Comparison of ENCODE assay signal across 26 cellular contexts in the genomic region with DNA sequence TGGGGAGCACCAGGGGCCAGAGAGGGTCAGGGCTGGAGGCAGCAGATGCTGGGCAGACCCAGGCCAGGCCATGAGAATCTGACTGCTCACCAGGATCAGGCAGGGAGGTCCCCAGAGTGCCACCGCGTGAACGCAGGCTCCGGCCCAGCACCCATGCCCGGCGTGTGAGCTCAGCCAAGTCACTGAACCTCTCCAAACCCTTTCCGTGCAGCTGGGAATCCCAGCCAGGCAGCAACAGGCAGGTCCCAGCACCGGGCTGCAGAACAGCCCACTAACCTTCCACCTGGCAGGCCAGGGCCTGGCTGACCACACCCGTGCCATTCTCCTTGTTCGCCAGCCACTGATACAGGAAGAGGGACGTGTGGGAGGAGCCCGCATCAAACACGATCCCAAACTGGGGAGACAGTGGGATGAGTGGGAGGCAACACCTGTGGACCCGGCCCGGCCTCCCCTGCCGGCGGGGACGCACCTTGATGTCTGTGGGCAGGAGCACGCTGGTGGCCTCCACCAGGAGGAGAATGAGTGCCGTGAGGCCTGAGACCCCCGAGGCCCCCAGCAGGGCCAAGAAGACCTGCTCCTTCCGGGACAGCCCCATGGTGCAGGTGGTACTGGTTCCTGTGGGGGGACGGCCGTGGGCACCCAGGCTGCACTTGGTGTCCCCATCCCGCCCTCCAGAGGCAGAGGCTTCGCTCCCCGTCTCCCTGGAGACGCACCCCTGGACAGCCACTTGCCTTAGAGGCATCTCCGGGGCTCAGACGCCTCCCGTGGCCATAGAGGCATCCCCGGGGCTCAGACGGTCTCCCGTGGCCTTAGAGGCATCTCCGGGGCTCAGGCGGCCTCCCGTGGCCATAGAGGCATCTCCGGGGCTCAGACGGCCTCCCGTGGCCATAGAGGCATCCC. TPM values are rescaled to one million over a fixed set of nuclear protein-coding genes. Genes with fewer than 3 reads are reported as not detected.
DNase-seq lines count a peak whose midpoint lies in the region; ATAC-seq and TF ChIP-seq lines count a peak whose summit lies in the region.
"Had no signal": no experiment of that assay in that cellular context is flagged by ENCODE, and none has a peak within 500 bp of the region (broad histone marks: within the 10 kb centered on the region; RNA-seq: fewer than 3 reads in every experiment).

No MANE protein-coding gene starts in this region.

- H4K20me1 ChIP-seq in SK-N-SH (ENCODE audit: insufficient read depth), result no peaks in the 10 kb centered on the region

- POLR2A ChIA-PET in SK-N-SH (lab: Yijun Ruan, JAX) (no interaction called here), RWPE1 (lab: Yijun Ruan, JAX; ENCODE audit: low non-redundant PET) (no interaction called here)

- H2AK5ac ChIP-seq in mesendoderm (ENCODE audit: low read length), result no peak overlapping the region

- H2BK120ac ChIP-seq in mesendoderm (ENCODE audit: low read depth, low read length), result no peak overlapping the region

- CTCF ChIA-PET in SK-N-SH (lab: Yijun Ruan, JAX), result interaction anchor here (1.1 to 2.0 kb wide), 4 partner anchors 8 to 15 kb away, joined by 3 to 8 read pairs (median 4); a partner anchor contains a TSS
- CTCF ChIA-PET in RWPE1 (lab: Yijun Ruan, JAX), result interaction anchor here (1.8 kb wide), 1 partner anchor 8 kb away, joined by 10 read pairs; no protein-coding TSS in a partner anchor

- H3K27ac ChIP-seq in SK-N-SH (ENCODE audit: low read depth in 2 of 2, low read length in 1 of 2) (no peak overlapping the region), RWPE1 (peak overlapping the region; percentile 84), left lung (no peak overlapping the region), spleen (no peak overlapping the region), uterus (no peak overlapping the region), mesendoderm (ENCODE audit: low read depth, low read length) (no peak overlapping the region)
- H3K27ac ChIP-seq: HL-60, neural progenitor cell, SK-N-MC had no signal

- no peak overlapping the region for H3K18ac ChIP-seq in mesendoderm (ENCODE audit: low read length)

- no peak overlapping the region for H3K4me2 ChIP-seq in SK-N-SH
- no peak overlapping the region for H3K4me2 ChIP-seq in mesendoderm (ENCODE audit: low read length)
- H3K4me2 ChIP-seq: A549, neural progenitor cell had no signal

- H3K79me1 ChIP-seq in mesendoderm (ENCODE audit: low read length), result no peaks in the 10 kb centered on the region

- no peak overlapping the region for H4K5ac ChIP-seq in mesendoderm (ENCODE audit: low read length)

- H3K9ac ChIP-seq in SK-N-SH (no peak overlapping the region), mesendoderm (ENCODE audit: low read length) (no peak overlapping the region)
- H3K9ac ChIP-seq: neural progenitor cell had no signal

- H3K23ac ChIP-seq in mesendoderm (ENCODE audit: low read length), result no peak overlapping the region

- H3K27me3 ChIP-seq in SK-N-SH (ENCODE audit: insufficient read depth), result peaks cover 4% of the 10 kb centered on the region; the same call in 1 of the 2 replicates
- peaks cover 4 to 32% of the 10 kb centered on the region in 2 donors for H3K27me3 ChIP-seq in left lung
- H3K27me3 ChIP-seq in spleen (replicated peaks in 1 of 7), result peaks cover 0 to 81% (median 18%) of the 10 kb centered on the region in 7 donors
- peaks cover 0 to 4% of the 10 kb centered on the region in 2 donors for H3K27me3 ChIP-seq in uterus
- no peaks in the 10 kb centered on the region for H3K27me3 ChIP-seq in mesendoderm (ENCODE audit: insufficient read depth, low read length, poor library complexity)

- no peaks in the 10 kb centered on the region for H3K9me2 ChIP-seq in SK-N-SH

- H3K4me1 ChIP-seq in SK-N-SH (ENCODE audit: control insufficient read depth in 1 of 2, insufficient read depth in 2 of 2, low read depth in 1 of 2, low read length in 1 of 2) (peaks cover 3 to 4% of the 10 kb centered on the region in 2 experiments; a peak in 2 of 4 replicates), left lung (peaks cover 5 to 10% of the 10 kb centered on the region in 2 donors), spleen (peaks cover 0 to 45% (median 15%) of the 10 kb centered on the region in 6 donors), uterus (peaks cover 0 to 5% of the 10 kb centered on the region in 2 donors), mesendoderm (ENCODE audit: control insufficient read depth, low read depth, low read length) (no peaks in the 10 kb centered on the region)
- H3K4me1 ChIP-seq: neural progenitor cell had no signal

- TF ChIP-seq RAD21 in SK-N-SH (IDR thresholded peaks at IDR 0.05; ENCODE audit: low read length), result no peak

- H2BK5ac ChIP-seq in mesendoderm (ENCODE audit: low read length), result no peak overlapping the region

- no peak overlapping the region for H2AFZ ChIP-seq in SK-N-SH (ENCODE audit: low read depth)
- H2AFZ ChIP-seq: neural progenitor cell had no signal

- 84% methylated on average over 11 of the region's 40 CpGs for WGBS in SK-N-SH (ENCODE audit: low lambda C conversion rate)
- WGBS in spleen, 5 donors, result 77 to 91% (median 83%) methylated on average over 17 to 40 of the region's 40 CpGs
- WGBS in mesendoderm (ENCODE audit: extremely low coverage, insufficient coverage, low lambda C conversion rate), result no CpG with 5 or more reads among the region's 40 CpGs

- H3K56ac ChIP-seq in mesendoderm (ENCODE audit: low read length), result no peak overlapping the region

- H3K9me3 ChIP-seq in SK-N-SH, result no peaks in the 10 kb centered on the region
- H3K9me3 ChIP-seq in left lung, result no peaks in the 10 kb centered on the region
- H3K9me3 ChIP-seq in spleen, result no peaks in the 10 kb centered on the region
- H3K9me3 ChIP-seq in uterus, result no peaks in the 10 kb centered on the region
- H3K9me3 ChIP-seq: A549 had no signal

- DNase-seq in SK-N-SH (peak; percentile 21), RWPE1 (ENCODE audit: low spot score) (no peak), left lung (peak; percentile 27 to 72), spleen (peak; percentile 67), uterus (no peak), mesendoderm (no peak), NCI-H1105 treated with DMSO at 0.1 percent for 48 hours (lab: John Stamatoyannopoulos, UW) (no peak)
- DNase-seq: activated B cell treated with CpG ODN at 0.5 μM for 24 hours; activated CD4-positive, alpha-beta memory T cell treated with anti-CD3 and anti-CD28 coated beads for 36 hours; activated gamma-delta T cell treated with Interleukin-2 at 50 U/mL for 16 hours; Calu3; EL; GOT3; NCI-H1417 treated with DMSO at 0.1 percent for 48 hours; NCI-H524 treated with DMSO at 0.1 percent for 48 hours; stimulated activated naive CD8-positive, alpha-beta T cell treated with anti-CD3 and anti-CD28 coated beads, Interleukin-15, amount 100 ng/mL, for 72 hours; T1000; trophoblast cell had no signal

- TF ChIP-seq CTCF in SK-N-SH (IDR thresholded peaks at IDR 0.05), result no peak
- no peak for TF ChIP-seq CTCF in RWPE1 (conservative IDR thresholded peaks at IDR 0.05; ENCODE audit: low read depth)
- no peak for TF ChIP-seq CTCF in left lung (IDR thresholded peaks at IDR 0.05)
- TF ChIP-seq CTCF in spleen (IDR thresholded peaks at IDR 0.05 in 8 of 11, conservative IDR thresholded peaks at IDR 0.05 in 3 of 11), result no peak
- TF ChIP-seq CTCF in uterus (IDR thresholded peaks at IDR 0.05), result no peak

- H3K4me3 ChIP-seq in SK-N-SH (ENCODE audit: low read depth in 2 of 2, low read length in 1 of 2), result no peak overlapping the region
- H3K4me3 ChIP-seq in left lung, result no peak overlapping the region
- H3K4me3 ChIP-seq in spleen, result no peak overlapping the region
- no peak overlapping the region for H3K4me3 ChIP-seq in uterus
- H3K4me3 ChIP-seq in mesendoderm (ENCODE audit: low read length), result no peak overlapping the region
- H3K4me3 ChIP-seq: A549, neural progenitor cell, SK-N-MC had no signal

- no peak overlapping the region for H4K8ac ChIP-seq in mesendoderm (ENCODE audit: low read depth, low read length)

- H3K4ac ChIP-seq in mesendoderm (ENCODE audit: low read depth, low read length), result no peak overlapping the region

- H3F3A ChIP-seq in SK-N-SH (replicated peaks; ENCODE audit: insufficient read depth), result peaks cover 5% of the 10 kb centered on the region

- intact Hi-C loops in left lung (cut with DNase I) (no loop called here), spleen (cut with DNase I; ENCODE audit: low total_unique reads) (no loop called here), uterus (cut with DNase I; ENCODE audit: low total_unique reads) (no loop called here)

- no peaks in the 10 kb centered on the region for H3K36me3 ChIP-seq in SK-N-SH (replicated peaks in 1 of 2; ENCODE audit: control insufficient read depth in 1 of 2, insufficient read depth in 2 of 2, low read length in 1 of 2)
- no peaks in the 10 kb centered on the region for H3K36me3 ChIP-seq in left lung
- no peaks in the 10 kb centered on the region for H3K36me3 ChIP-seq in spleen
- no peaks in the 10 kb centered on the region for H3K36me3 ChIP-seq in uterus
- H3K36me3 ChIP-seq in mesendoderm (ENCODE audit: control insufficient read depth, insufficient read depth, low read length), result no peaks in the 10 kb centered on the region
- H3K36me3 ChIP-seq: neural progenitor cell had no signal

- H3K79me2 ChIP-seq in SK-N-SH (ENCODE audit: insufficient read depth), result no peaks in the 10 kb centered on the region
- H3K79me2 ChIP-seq in mesendoderm (ENCODE audit: control insufficient read depth, insufficient read depth, low read length), result no peaks in the 10 kb centered on the region

- ATAC-seq in SK-N-SH treated with all-trans-retinoic acid at 6 μM for 48 hours, result no peak
- no peak for ATAC-seq in left lung
- ATAC-seq: A549; stimulated activated naive CD8-positive, alpha-beta T cell treated with anti-CD3 and anti-CD28 coated beads, Interleukin-15, amount 100 ng/mL, for 72 hours had no signal

- no peak overlapping the region for H2BK15ac ChIP-seq in mesendoderm (replicated peaks; ENCODE audit: low read depth)

- TF ChIP-seq POLR2A in spleen (IDR thresholded peaks at IDR 0.05), result no peak
- TF ChIP-seq POLR2A in uterus (IDR thresholded peaks at IDR 0.05), result no peak

- TF ChIP-seq EP300 in SK-N-SH (IDR thresholded peaks at IDR 0.05; ENCODE audit: borderline replicate concordance in 1 of 2, low read depth in 1 of 2, low read length in 1 of 2), result no peak

RNA-seq across cellular contexts. Expression of a gene that starts 3.2 kb away (rescaled TPM):
- 0.18 and 0.30 TPM in 2 replicates for polyA plus RNA-seq in SK-N-SH (2012; rRNA removed)
- polyA plus RNA-seq in SK-N-SH (2012; cell fraction: cytosol; rRNA removed), result 0.03 and 0.12 TPM in 2 replicates
- polyA plus RNA-seq in SK-N-SH (2012; cell fraction: nucleus; rRNA removed), result 2.2 and 2.6 TPM in 2 replicates
- total RNA-seq in left lung, result under 1 TPM in 1 of 2 donors, not detected in 1; 0.15 TPM
- under 1 TPM in 3 of 7 donors, not detected in 4; 0.26 to 0.37 (median 0.28) TPM for total RNA-seq in spleen
- polyA plus RNA-seq in spleen, result under 1 TPM; 0.07 to 0.10 (median 0.09) TPM
- total RNA-seq in uterus, result under 1 TPM in 1 of 4 donors, not detected in 3; 0.21 TPM
- 0.07 TPM for polyA plus RNA-seq in mesendoderm (2013, experiment 1 of 2)
- polyA plus RNA-seq in mesendoderm (2013, experiment 2 of 2), result 0.04 TPM
- total RNA-seq: activated B cell treated with CpG ODN at 0.5 μM for 24 hours; activated CD4-positive, alpha-beta memory T cell treated with anti-CD3 and anti-CD28 coated beads for 36 hours; M059J; mononuclear cell had no signal
- polyA plus RNA-seq: BJ had no signal

RNA-seq across cellular contexts. Expression of a gene that starts 14.7 kb away (rescaled TPM):
- polyA plus RNA-seq in SK-N-SH (2012; rRNA removed) (0.39 and 0.67 TPM in 2 replicates), spleen (10 to 100 TPM in 1 of 3 donors, 1 to 10 TPM in 2; 3.2 to 10.7 (median 7.8) TPM)
- 0.12 and 0.22 TPM in 2 replicates for polyA plus RNA-seq in SK-N-SH (2012; cell fraction: cytosol; rRNA removed)
- 5.1 and 9.4 TPM in 2 replicates for polyA plus RNA-seq in SK-N-SH (2012; cell fraction: nucleus; rRNA removed)
- total RNA-seq in left lung (1 to 10 TPM; 6.1 to 8.7 TPM), spleen (10 to 100 TPM in 2 of 7 donors, 1 to 10 TPM in 5; 1.9 to 15.0 (median 5.3) TPM), uterus (10 to 100 TPM in 1 of 4 donors, 1 to 10 TPM in 2, under 1 TPM in 1; 0.29 to 13.3 (median 3.4) TPM)
- 0.03 TPM for polyA plus RNA-seq in mesendoderm (2013, experiment 1 of 2)
- 0.03 TPM for polyA plus RNA-seq in mesendoderm (2013, experiment 2 of 2)
- total RNA-seq: M059J had no signal

RNA-seq across cellular contexts. Expression of a gene that starts 15.0 kb away (rescaled TPM):
- polyA plus RNA-seq in SK-N-SH (2012; rRNA removed), result 11.5 and 14.2 TPM in 2 replicates
- polyA plus RNA-seq in SK-N-SH (2012; cell fraction: cytosol; rRNA removed), result 5.2 and 7.4 TPM in 2 replicates
- polyA plus RNA-seq in SK-N-SH (2012; cell fraction: nucleus; rRNA removed), result 50.1 and 63.9 TPM in 2 replicates
- 10 to 100 TPM; 13.7 to 21.8 TPM for total RNA-seq in left lung
- total RNA-seq in spleen, result 10 to 100 TPM; 14.5 to 52.8 (median 29.8) TPM
- 10 to 100 TPM; 15.6 to 62.3 (median 43.4) TPM for polyA plus RNA-seq in spleen
- 10 to 100 TPM; 11.8 to 49.0 (median 31.5) TPM for total RNA-seq in uterus
- 2.0 TPM for polyA plus RNA-seq in mesendoderm (2013, experiment 1 of 2)
- 2.0 TPM for polyA plus RNA-seq in mesendoderm (2013, experiment 2 of 2)

RNA-seq across cellular contexts. Expression of a gene that starts 21.2 kb away (rescaled TPM):
- polyA plus RNA-seq in SK-N-SH (2012; rRNA removed) (58.6 and 58.8 TPM in 2 replicates), spleen (10 to 100 TPM; 21.8 to 49.3 (median 26.7) TPM)
- polyA plus RNA-seq in SK-N-SH (2012; cell fraction: cytosol; rRNA removed), result 23.7 and 36.2 TPM in 2 replicates
- 185 and 220 TPM in 2 replicates for polyA plus RNA-seq in SK-N-SH (2012; cell fraction: nucleus; rRNA removed)
- total RNA-seq in left lung (10 to 100 TPM; 29.5 to 31.4 TPM), spleen (10 to 100 TPM; 21.8 to 39.0 (median 25.5) TPM), uterus (10 to 100 TPM; 17.4 to 40.7 (median 32.1) TPM)
- polyA plus RNA-seq in mesendoderm (2013, experiment 1 of 2), result 27.2 TPM
- polyA plus RNA-seq in mesendoderm (2013, experiment 2 of 2), result 28.2 TPM

Comparison
In these comparisons a context has a peak if more than half of its experiments do, and no peak if none do; other contexts are left out.
1. DNase-seq: peak in SK-N-SH (single experiment), left lung (2 of 2) and spleen (single experiment); none in RWPE1 (single experiment), uterus (0 of 2), mesendoderm (single experiment) and NCI-H1105 treated with DMSO at 0.1 percent for 48 hours (single experiment).